In the genomic region with DNA sequence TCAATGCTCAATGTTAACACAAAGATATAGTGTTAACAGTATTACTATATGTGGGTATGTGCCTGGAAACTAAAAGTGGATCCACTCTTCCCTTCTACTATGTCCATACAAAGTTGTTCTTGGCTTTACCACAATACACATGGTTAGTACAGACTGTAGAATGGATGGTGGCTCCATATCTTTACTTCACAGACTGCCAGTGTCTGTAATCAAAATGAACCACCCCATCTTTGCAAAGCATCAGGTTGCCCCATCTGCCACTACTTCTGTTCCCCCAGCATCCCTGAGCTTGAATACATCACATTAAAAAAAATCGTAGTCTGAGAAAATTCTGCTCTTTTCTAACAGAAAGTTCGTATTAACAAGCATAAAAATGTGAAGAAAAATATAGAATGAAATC, we compare ENCODE assay signal across 14 cellular contexts.
"Had no signal": no experiment of that assay in that cellular context is flagged by ENCODE, and none has a peak within 500 bp of the region (broad histone marks: within the 10 kb centered on the region; RNA-seq: fewer than 3 reads in every experiment).

No MANE protein-coding gene starts in this region.

- H3K27me3 ChIP-seq: neural progenitor cell, right lobe of liver had no signal

- H3K9me3 ChIP-seq: right lobe of liver had no signal

- H3K27ac Mint-ChIP-seq: endodermal cell; neural progenitor cell; T-helper 2 cell treated with Interferon-gamma antibody and Interleukin-4, amounts not matched to agents 5 μg/mL and 100 μg/mL, for 36 hours; type B pancreatic cell had no signal

- H3K36me3 ChIP-seq: neural progenitor cell, right lobe of liver had no signal

- H3K27me3 Mint-ChIP-seq: type B pancreatic cell had no signal

- H3K4me1 ChIP-seq: neural progenitor cell had no signal

- H3K4me3 ChIP-seq: neural progenitor cell, right lobe of liver, smooth muscle cell had no signal

- H3K9me3 Mint-ChIP-seq: endodermal cell, neural progenitor cell, type B pancreatic cell had no signal

- H3K27ac ChIP-seq: neural progenitor cell, right lobe of liver, VCaP had no signal

- H3K36me3 Mint-ChIP-seq: neural progenitor cell, type B pancreatic cell had no signal

- ATAC-seq: left lobe of liver; right lobe of liver; stimulated activated naive CD8-positive, alpha-beta T cell treated with anti-CD3 and anti-CD28 coated beads, Interleukin-15, Interleukin-2, amounts not matched to agents 100 U/mL and 50 U/mL, for 24 hours had no signal

- H3K4me3 Mint-ChIP-seq: endodermal cell; neural progenitor cell; T-helper 2 cell treated with Interferon-gamma antibody and Interleukin-4, amounts not matched to agents 5 μg/mL and 100 μg/mL, for 36 hours; type B pancreatic cell had no signal

- DNase-seq: activated CD4-positive, alpha-beta T cell treated with anti-CD3 and anti-CD28 coated beads for 1 hour; activated CD4-positive, alpha-beta T cell treated with anti-CD3 and anti-CD28 coated beads, Interleukin-2, amount 50 U/mL, for 4 hours; activated naive CD4-positive, alpha-beta T cell; activated T-cell treated with anti-CD3 and anti-CD28 coated beads for 4 hours; cerebellar nuclear complex; endodermal cell; right lobe of liver; stimulated activated naive CD8-positive, alpha-beta T cell treated with anti-CD3 and anti-CD28 coated beads, Interleukin-15, Interleukin-2, amounts not matched to agents 100 U/mL and 50 U/mL, for 24 hours had no signal

- H3K4me1 Mint-ChIP-seq: endodermal cell, neural progenitor cell had no signal
